Comparison of ENCODE assay signal across 8 cellular contexts in the genomic region with DNA sequence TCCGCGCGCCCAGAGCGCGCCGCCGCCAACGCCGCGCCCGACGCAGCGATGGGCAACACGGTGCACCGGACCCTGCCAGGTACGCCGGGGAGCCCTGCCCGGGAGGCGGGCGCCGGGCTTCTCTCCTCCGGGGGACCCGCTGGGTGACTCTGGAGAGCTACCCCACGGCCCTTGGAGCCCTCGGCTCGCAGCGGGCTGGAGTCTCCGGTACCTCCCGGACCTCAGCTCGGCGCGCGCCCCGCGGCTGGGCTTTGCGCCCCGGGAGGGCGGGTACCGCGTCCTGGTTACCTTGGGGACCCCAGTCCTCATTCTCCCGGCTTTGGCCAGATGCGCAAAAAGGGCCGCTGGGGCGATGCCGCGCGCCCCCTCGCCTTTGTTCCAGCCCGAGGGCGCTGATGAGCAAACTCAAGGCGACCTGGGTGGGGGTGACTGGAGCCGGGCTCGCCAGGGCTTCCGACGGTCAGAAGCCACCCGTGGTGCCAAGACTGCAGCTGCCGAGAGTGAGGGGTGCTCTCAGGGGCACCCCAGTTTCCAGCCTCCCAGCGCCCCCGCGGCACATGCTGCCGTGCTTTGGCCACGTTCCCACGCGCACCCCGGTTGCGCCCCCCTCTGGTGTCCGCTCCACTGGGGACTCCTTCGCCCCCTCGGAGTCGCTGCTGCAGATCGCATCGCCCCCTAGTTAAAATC. TPM values are rescaled to one million over a fixed set of nuclear protein-coding genes. Genes with fewer than 3 reads are reported as not detected.
DNase-seq lines count a peak whose midpoint lies in the region; ATAC-seq and TF ChIP-seq lines count a peak whose summit lies in the region.

No MANE protein-coding gene starts in this region.

- H4K8ac ChIP-seq in neuronal stem cell (ENCODE audit: low read depth, low read length), result no peak overlapping the region

- intact Hi-C loops in esophagus muscularis mucosa (cut with DNase I), result loop anchor here (2.0 to 10.0 kb wide), 3 partner anchors 55 to 163 kb away; no protein-coding TSS in a partner anchor

- WGBS in esophagus muscularis mucosa, result under 1% methylated on average over 34 of the region's 72 CpGs
- no CpG with 5 or more reads among the region's 72 CpGs for WGBS in neuronal stem cell (ENCODE audit: extremely low coverage in 2 of 2, insufficient read length in 2 of 2, insufficient replicate concordance in 1 of 2), 2 donors

- no peaks in the 10 kb centered on the region for H3K79me1 ChIP-seq in neuronal stem cell (ENCODE audit: low read depth, low read length)

- peak overlapping the region; percentile 56 for H2BK120ac ChIP-seq in neuronal stem cell (ENCODE audit: low read depth, low read length)

- H3K9me3 ChIP-seq in esophagus muscularis mucosa (no peaks in the 10 kb centered on the region), neuronal stem cell (replicated peaks in 1 of 2; ENCODE audit: control insufficient read depth in 2 of 2, insufficient read depth in 1 of 2, low read depth in 1 of 2, low read length in 2 of 2) (no peaks in the 10 kb centered on the region)

- H3K27ac ChIP-seq in RWPE1 (peak overlapping the region; percentile 80), esophagus muscularis mucosa (replicated peaks in 1 of 4) (peak overlapping the region; percentile 83 to 96 (median 94)), neuronal stem cell (replicated peaks; ENCODE audit: low read length) (peak overlapping the region; percentile 27)

- H3K18ac ChIP-seq in neuronal stem cell (ENCODE audit: low read length), result peak overlapping the region; percentile 95

- POLR2A ChIA-PET in activated CD4-positive, alpha-beta T cell treated with anti-CD3 and anti-CD28 coated beads, Interleukin-2, amount 10 ng/mL, durations not matched to agents 7 days and 5 days (lab: Charles Lee), result no interaction called here
- POLR2A ChIA-PET in RWPE1 (lab: Yijun Ruan, JAX; ENCODE audit: low non-redundant PET), result no interaction called here

- no peak overlapping the region for H4K91ac ChIP-seq in neuronal stem cell (ENCODE audit: low read depth, low read length, poor library complexity)

- H3K27me3 ChIP-seq in esophagus muscularis mucosa (no peaks in the 10 kb centered on the region), neuronal stem cell (ENCODE audit: control insufficient read depth in 3 of 3, insufficient read depth in 3 of 3, low read depth in 1 of 3, low read length in 3 of 3) (peaks cover 0 to 29% (median 0%) of the 10 kb centered on the region in 3 experiments)

- no peak for TF ChIP-seq EP300 in esophagus muscularis mucosa (IDR thresholded peaks at IDR 0.05)

- TF ChIP-seq POLR2A in esophagus muscularis mucosa (IDR thresholded peaks at IDR 0.05; ENCODE audit: low read depth), result no peak

- H3K23ac ChIP-seq in neuronal stem cell (ENCODE audit: low read depth, low read length, poor library complexity), result peak overlapping the region; percentile 40

- no peak for TF ChIP-seq CTCF in RWPE1 (conservative IDR thresholded peaks at IDR 0.05; ENCODE audit: low read depth)
- TF ChIP-seq CTCF in esophagus muscularis mucosa (IDR thresholded peaks at IDR 0.05), result peak in 2 of 3 experiments; percentile 22

- peak overlapping the region; percentile 32 for H2BK15ac ChIP-seq in neuronal stem cell (ENCODE audit: low read length)

- peak overlapping the region; percentile 17 for H2BK12ac ChIP-seq in neuronal stem cell (ENCODE audit: low read length)

- H2AK5ac ChIP-seq in neuronal stem cell (ENCODE audit: low read depth, low read length), result peak overlapping the region; percentile 35

- H3K4me3 Mint-ChIP-seq in activated CD4-positive, alpha-beta T cell treated with anti-CD3 and anti-CD28 coated beads, Interleukin-2, amount 10 ng/mL, durations not matched to agents 7 days and 5 days, result peak overlapping the region; percentile 63

- peak overlapping the region; percentile 76 for H3K4me2 ChIP-seq in neuronal stem cell (ENCODE audit: insufficient read depth, low read length, poor library complexity, severe bottlenecking)

- no peak overlapping the region for H2BK5ac ChIP-seq in neuronal stem cell (ENCODE audit: low read length)

- H3K27ac Mint-ChIP-seq in activated CD4-positive, alpha-beta T cell treated with anti-CD3 and anti-CD28 coated beads, Interleukin-2, amount 10 ng/mL, durations not matched to agents 7 days and 5 days, result no peak overlapping the region

- CTCF ChIA-PET in activated CD4-positive, alpha-beta T cell treated with anti-CD3 and anti-CD28 coated beads, Interleukin-2, amount 10 ng/mL, durations not matched to agents 7 days and 5 days (lab: Charles Lee), result interaction anchor here (1.0 kb wide), 1 partner anchor 28 kb away, joined by 4 read pairs; no protein-coding TSS in a partner anchor
- CTCF ChIA-PET in RWPE1 (lab: Yijun Ruan, JAX), result interaction anchor here (0.6 to 2.3 kb wide), 8 partner anchors 29 to 1035 kb away, joined by 3 to 6 read pairs (median 3); no protein-coding TSS in a partner anchor

- ATAC-seq in HG02840 (IDR thresholded peaks at IDR 0.05; ENCODE audit: low FRiP score, unreplicated experiment) (no peak), GM18861 (IDR thresholded peaks at IDR 0.05; ENCODE audit: unreplicated experiment) (no peak), GM18907 (IDR thresholded peaks at IDR 0.05; ENCODE audit: unreplicated experiment) (no peak)

- peaks cover 54% of the 10 kb centered on the region for H3K27me3 Mint-ChIP-seq in activated CD4-positive, alpha-beta T cell treated with anti-CD3 and anti-CD28 coated beads, Interleukin-2, amount 10 ng/mL, durations not matched to agents 7 days and 5 days

- no peak overlapping the region for H3K4ac ChIP-seq in neuronal stem cell (ENCODE audit: low read length)

- H3K14ac ChIP-seq in neuronal stem cell (ENCODE audit: low read length), result no peak overlapping the region

- H3K36me3 Mint-ChIP-seq in activated CD4-positive, alpha-beta T cell treated with anti-CD3 and anti-CD28 coated beads, Interleukin-2, amount 10 ng/mL, durations not matched to agents 7 days and 5 days (ENCODE audit: low read depth), result no peaks in the 10 kb centered on the region

- H3K36me3 ChIP-seq in esophagus muscularis mucosa (peaks cover 0 to 9% (median 4%) of the 10 kb centered on the region in 4 donors), neuronal stem cell (replicated peaks in 1 of 2; ENCODE audit: control insufficient read depth in 2 of 2, insufficient read depth in 2 of 2, low read length in 2 of 2) (no peaks in the 10 kb centered on the region)

- peak overlapping the region; percentile 98 for H2AFZ ChIP-seq in neuronal stem cell (ENCODE audit: low read length)

- H3K4me1 Mint-ChIP-seq in activated CD4-positive, alpha-beta T cell treated with anti-CD3 and anti-CD28 coated beads, Interleukin-2, amount 10 ng/mL, durations not matched to agents 7 days and 5 days, result peaks cover 17% of the 10 kb centered on the region

- H3K4me3 ChIP-seq in esophagus muscularis mucosa (peak overlapping the region; percentile 68 to 98 (median 92)), neuronal stem cell (ENCODE audit: low read length in 2 of 2) (peak overlapping the region; percentile 61 to 95)

- no peaks in the 10 kb centered on the region for H3K9me3 Mint-ChIP-seq in activated CD4-positive, alpha-beta T cell treated with anti-CD3 and anti-CD28 coated beads, Interleukin-2, amount 10 ng/mL, durations not matched to agents 7 days and 5 days

- peak overlapping the region; percentile 82 for H3K9ac ChIP-seq in neuronal stem cell (ENCODE audit: low read depth, low read length, poor library complexity)

- H3K4me1 ChIP-seq in esophagus muscularis mucosa (peaks cover 21 to 78% (median 71%) of the 10 kb centered on the region in 4 donors), neuronal stem cell (ENCODE audit: control insufficient read depth in 2 of 2, insufficient read depth in 1 of 2, low read depth in 1 of 2, low read length in 2 of 2) (peaks cover 8 to 17% of the 10 kb centered on the region in 2 donors)

- DNase-seq in activated CD4-positive, alpha-beta T cell treated with anti-CD3 and anti-CD28 coated beads, Interleukin-2, amount 10 ng/mL, durations not matched to agents 7 days and 5 days, result no peak
- no peak for DNase-seq in activated CD4-positive, alpha-beta T cell treated with anti-CD3 and anti-CD28 coated beads, Interleukin-2, amount 50 U/mL, for 1 hour
- DNase-seq in RWPE1 (ENCODE audit: low spot score) (no peak), esophagus muscularis mucosa (ENCODE audit: extremely low spot score) (no peak), neuronal stem cell (ENCODE audit: low spot score) (peak; percentile 51)

RNA-seq across cellular contexts. Expression of gene NEURL1B, which starts 0.4 kb away (rescaled TPM):
- total RNA-seq in activated CD4-positive, alpha-beta T cell treated with anti-CD3 and anti-CD28 coated beads, Interleukin-2, amount 10 ng/mL, durations not matched to agents 7 days and 5 days, result 1 to 10 TPM; 7.8 to 8.7 TPM
- 10 to 100 TPM; 34.1 to 87.1 (median 60.2) TPM for total RNA-seq in esophagus muscularis mucosa
- 8.1 TPM for polyA plus RNA-seq in neuronal stem cell (2013, experiment 1 of 2)
- polyA plus RNA-seq in neuronal stem cell (2013, experiment 2 of 2), result 8.2 TPM

Comparison
In these comparisons a context has a peak if more than half of its experiments do, and no peak if none do; other contexts are left out.
1. H3K27ac ChIP-seq: peak in every context shown above with its lines; median percentile 94 in esophagus muscularis mucosa; 80 in RWPE1; 27 in neuronal stem cell.